ENCODE assay signal across 2 cellular contexts in the genomic region with DNA sequence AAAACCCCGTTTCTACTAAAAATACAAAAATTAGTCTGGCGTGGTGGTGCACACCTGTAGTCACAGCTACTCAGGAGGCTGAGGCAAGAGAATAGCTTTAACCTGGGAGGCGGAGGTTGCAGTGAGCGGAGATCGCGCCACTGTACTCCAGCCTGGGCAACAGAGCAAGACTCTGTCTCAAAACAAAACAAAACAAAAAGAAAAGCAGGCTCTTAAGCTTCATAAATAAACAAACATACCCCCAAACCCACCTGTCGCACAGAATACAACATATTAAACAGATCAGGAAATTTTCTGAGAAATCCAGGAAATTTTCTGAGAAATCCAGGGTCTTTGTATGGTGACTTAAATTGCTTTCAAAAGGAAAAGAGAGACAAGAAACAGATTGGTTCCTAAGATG. TPM values are rescaled to one million over a fixed set of nuclear protein-coding genes. Genes with fewer than 3 reads are reported as not detected.
"Had no signal": no experiment of that assay in that cellular context is flagged by ENCODE, and none has a peak within 500 bp of the region (broad histone marks: within the 10 kb centered on the region; RNA-seq: fewer than 3 reads in every experiment).

No MANE protein-coding gene starts in this region.

RNA-seq across cellular contexts. Expression of gene OLFML2A, which starts 38.9 kb away (rescaled TPM):
- total RNA-seq: HT-29 had no signal
- polyA plus RNA-seq: K562 had no signal
